Comparison of ENCODE assay signal across 8 cellular contexts in genomic region chr11:128905345-128906184, GRCh38. TPM values are rescaled to one million over a fixed set of nuclear protein-coding genes. Genes with fewer than 3 reads are reported as not detected.
A peak's percentile ranks its signal among the peaks of the same experiment; 100 is the strongest.
DNase-seq lines count a peak whose midpoint lies in the region; ATAC-seq and TF ChIP-seq lines count a peak whose summit lies in the region.

No MANE protein-coding gene starts in this region.

- H3K9me2 ChIP-seq in GM23248 (ENCODE audit: insufficient read depth): no peaks in the 10 kb centered on the region

- WGBS in GM23248 (ENCODE audit: low coverage in 1 of 2, low lambda C conversion rate in 2 of 2, missing lambda C conversion rate in 2 of 2), 2 experiments: 6 to 9% methylated on average over 18 to 45 of the region's 45 CpGs

- H2AFZ ChIP-seq in GM23248: peak overlapping the region; percentile 68

- H3K9me3 ChIP-seq in ES-I3 (ENCODE audit: control insufficient read depth, insufficient read depth, low read length) (no peaks in the 10 kb centered on the region), GM23248 (ENCODE audit: low read depth) (no peaks in the 10 kb centered on the region), mucosa of descending colon (no peaks in the 10 kb centered on the region), thoracic aorta (no peaks in the 10 kb centered on the region)
- H3K9me3 ChIP-seq in effector memory CD4-positive, alpha-beta T cell (ENCODE audit: control insufficient read depth, low read length): no peaks in the 10 kb centered on the region

- peaks cover 28% of the 10 kb centered on the region for H3K4me1 ChIP-seq in ES-I3 (ENCODE audit: insufficient read depth, low read length)
- H3K4me1 ChIP-seq in GM23248 (ENCODE audit: insufficient read depth): peaks cover 41% of the 10 kb centered on the region
- peaks cover 8% of the 10 kb centered on the region for H3K4me1 ChIP-seq in effector memory CD4-positive, alpha-beta T cell (ENCODE audit: control insufficient read depth, insufficient read depth, low read length, poor library complexity, severe bottlenecking)
- H3K4me1 ChIP-seq in mucosa of descending colon (ENCODE audit: low read depth): no peaks in the 10 kb centered on the region
- peaks cover 6 to 29% of the 10 kb centered on the region in 2 donors for H3K4me1 ChIP-seq in thoracic aorta (ENCODE audit: control insufficient read depth in 1 of 2, low read depth in 2 of 2)

- ATAC-seq in mucosa of descending colon (peak; percentile 73), thoracic aorta (ENCODE audit: insufficient number of reproducible peaks, low FRiP score, low read depth) (no peak)

- intact Hi-C loops in mucosa of descending colon (cut with DNase I, micrococcal nuclease): no loop called here

- no peaks in the 10 kb centered on the region for H4K20me1 ChIP-seq in GM23248 (ENCODE audit: insufficient read depth)

- H3F3A ChIP-seq in GM23248 (ENCODE audit: insufficient read depth): peaks cover 38% of the 10 kb centered on the region

- H3K36me3 ChIP-seq in ES-I3 (ENCODE audit: insufficient read depth, low read length) (no peaks in the 10 kb centered on the region), GM23248 (ENCODE audit: low read depth) (no peaks in the 10 kb centered on the region), mucosa of descending colon (ENCODE audit: low read depth) (no peaks in the 10 kb centered on the region), thoracic aorta (no peaks in the 10 kb centered on the region)
- H3K36me3 ChIP-seq in effector memory CD4-positive, alpha-beta T cell (ENCODE audit: control insufficient read depth, insufficient read depth, low read length): no peaks in the 10 kb centered on the region

- H3K27me3 ChIP-seq in GM23248 (replicated peaks; ENCODE audit: insufficient read depth) (no peaks in the 10 kb centered on the region), thoracic aorta (replicated peaks; ENCODE audit: insufficient read depth) (no peaks in the 10 kb centered on the region)
- peaks cover 3% of the 10 kb centered on the region for H3K27me3 ChIP-seq in effector memory CD4-positive, alpha-beta T cell (replicated peaks; ENCODE audit: control insufficient read depth, insufficient read depth, low read length, poor library complexity, severe bottlenecking)

- in situ Hi-C loops in GM23248 (cut with MboI): no loop called here

- peak overlapping the region; percentile 72 for H3K4me2 ChIP-seq in GM23248 (ENCODE audit: unreplicated experiment)

- peak overlapping the region; percentile 69 for H3K9ac ChIP-seq in ES-I3 (ENCODE audit: low read depth, low read length)
- peak overlapping the region; percentile 52 for H3K9ac ChIP-seq in GM23248

- DNase-seq in GM23248 (peak; percentile 63), NCI-H1092 (lab: John Stamatoyannopoulos, UW) (peak; percentile 71), mucosa of descending colon (peak; percentile 45 to 66 (median 62)), thoracic aorta (ENCODE audit: low spot score) (no peak), CD1c-positive myeloid dendritic cell (ENCODE audit: extremely low spot score) (no peak)
- DNase-seq in activated CD4-positive, alpha-beta T cell treated with anti-CD3 and anti-CD28 coated beads for 4 hours: peak; percentile 34 to 37
- DNase-seq in effector memory CD4-positive, alpha-beta T cell: peak in 2 of 3 donors; percentile 11 to 12

- H3K4me3 ChIP-seq in GM23248 (peak overlapping the region; percentile 66), mucosa of descending colon (no peak overlapping the region), thoracic aorta (peak overlapping the region; percentile 90)
- peak overlapping the region; percentile 71 for H3K4me3 ChIP-seq in effector memory CD4-positive, alpha-beta T cell (ENCODE audit: insufficient read depth, low read depth, low read length, poor library complexity, severe bottlenecking)

- H3K79me2 ChIP-seq in GM23248 (ENCODE audit: insufficient read depth): no peaks in the 10 kb centered on the region

- no peak overlapping the region for H3K27ac ChIP-seq in GM23248
- H3K27ac ChIP-seq in effector memory CD4-positive, alpha-beta T cell (ENCODE audit: insufficient read depth, low read length, poor library complexity, severe bottlenecking): no peak overlapping the region
- H3K27ac ChIP-seq in thoracic aorta: peak overlapping the region; percentile 6 to 47

- TF ChIP-seq CTCF in mucosa of descending colon (IDR thresholded peaks at IDR 0.05): no peak
- TF ChIP-seq CTCF in thoracic aorta (IDR thresholded peaks at IDR 0.05): peak; percentile 30

RNA-seq across cellular contexts. Expression of gene KCNJ5, which starts 14.4 kb away (rescaled TPM):
- total RNA-seq in GM23248 (2014; rRNA removed; shearing (Covaris generic)): under 0.01 TPM in 1 of 2 replicates, not detected in the other
- polyA plus RNA-seq in GM23248 (2016; fragmentation: Nextera tagmentation; extraction: Ambion mirVana): not detected in 2 replicates
- 1 to 10 TPM in 1 of 3 donors, under 1 TPM in 2; 0.14 to 3.9 (median 0.48) TPM for total RNA-seq in mucosa of descending colon
- 1 to 10 TPM; 3.5 to 6.9 TPM for total RNA-seq in thoracic aorta

RNA-seq across cellular contexts. Expression of gene TP53AIP1, which starts 37.1 kb away (rescaled TPM):
- total RNA-seq in GM23248 (2014; rRNA removed; shearing (Covaris generic)): not detected in 2 replicates
- not detected in 2 replicates for polyA plus RNA-seq in GM23248 (2016; fragmentation: Nextera tagmentation; extraction: Ambion mirVana)
- total RNA-seq in mucosa of descending colon (under 1 TPM; 0.25 to 0.55 (median 0.36) TPM), thoracic aorta (not detected)

RNA-seq across cellular contexts. Expression of gene KCNJ1, which starts 38.5 kb away (rescaled TPM):
- total RNA-seq in GM23248 (2014; rRNA removed; shearing (Covaris generic)): not detected in 2 replicates
- not detected in 2 replicates for polyA plus RNA-seq in GM23248 (2016; fragmentation: Nextera tagmentation; extraction: Ambion mirVana)
- total RNA-seq in mucosa of descending colon: not detected
- total RNA-seq in thoracic aorta: 1 to 10 TPM in 1 of 2 donors, not detected in 1; 1.1 TPM

Comparison
In these comparisons a context has a peak if more than half of its experiments do, and no peak if none do; other contexts are left out.
1. DNase-seq: peak in GM23248 (single experiment), NCI-H1092 (single experiment), activated CD4-positive, alpha-beta T cell treated with anti-CD3 and anti-CD28 coated beads for 4 hours (2 of 2), effector memory CD4-positive, alpha-beta T cell (2 of 3) and mucosa of descending colon (3 of 3); none in thoracic aorta (single experiment) and CD1c-positive myeloid dendritic cell (single experiment).
2. H3K27ac ChIP-seq: peak in thoracic aorta (2 of 2); none in GM23248 (single experiment) and effector memory CD4-positive, alpha-beta T cell (single experiment).